Comparison of ENCODE assay signal across 8 cellular contexts in genomic region chr12:54935235-54935951, GRCh38. TPM values are rescaled to one million over a fixed set of nuclear protein-coding genes. Genes with fewer than 3 reads are reported as not detected.
DNase-seq lines count a peak whose midpoint lies in the region; ATAC-seq and TF ChIP-seq lines count a peak whose summit lies in the region.

No MANE protein-coding gene starts in this region.

- H3K9me3 ChIP-seq in MM.1S (replicated peaks; ENCODE audit: insufficient read depth, low read length) (no peaks in the 10 kb centered on the region), hepatocyte (ENCODE audit: low read depth) (no peaks in the 10 kb centered on the region), thyroid gland (no peaks in the 10 kb centered on the region)

- peak overlapping the region; percentile 62 for H3K4me3 Mint-ChIP-seq in activated T-helper 1 cell treated with anti-CD3 and anti-CD28 coated beads, Interleukin-12 subunit alpha, Interleukin-12 subunit beta, Interleukin-2, Interleukin-4 antibody, amounts not matched to agents 30 ng/mL and 10 ng/mL and 1 ng/mL, durations not matched to agents 14 hours and 24 hours and 36 hours
- no peak overlapping the region for H3K4me3 Mint-ChIP-seq in stimulated activated memory B cell treated with anti-CD40 and anti-IgM and Interleukin-4, amounts not matched to agents 10 μg/mL and 1 μg/mL and 100 μg/mL, for 72 hours

- H3K9me3 Mint-ChIP-seq in activated T-helper 1 cell treated with anti-CD3 and anti-CD28 coated beads, Interleukin-12 subunit alpha, Interleukin-12 subunit beta, Interleukin-2, Interleukin-4 antibody, amounts not matched to agents 30 ng/mL and 10 ng/mL and 1 ng/mL, durations not matched to agents 14 hours and 24 hours and 36 hours: peaks cover 49% of the 10 kb centered on the region
- H3K9me3 Mint-ChIP-seq in stimulated activated memory B cell treated with anti-CD40 and anti-IgM and Interleukin-4, amounts not matched to agents 10 μg/mL and 1 μg/mL and 100 μg/mL, for 72 hours: peaks cover 16% of the 10 kb centered on the region

- DNase-seq in GM13977 (ENCODE audit: low spot score) (peak; percentile 76), MM.1S (no peak), hepatocyte (ENCODE audit: low spot score) (peak; percentile 49), thyroid gland (no peak), NCI-H2196 treated with DMSO at 0.1 percent for 48 hours (lab: John Stamatoyannopoulos, UW; ENCODE audit: unreplicated experiment) (no peak)
- DNase-seq in activated T-helper 1 cell treated with anti-CD3 and anti-CD28 coated beads, Interleukin-12 subunit alpha, Interleukin-12 subunit beta, Interleukin-2, Interleukin-4 antibody, amounts not matched to agents 30 ng/mL and 10 ng/mL and 1 ng/mL, durations not matched to agents 14 hours and 24 hours and 36 hours (ENCODE audit: low spot score): peak; percentile 41

- no peaks in the 10 kb centered on the region for H3K36me3 ChIP-seq in MM.1S (replicated peaks; ENCODE audit: insufficient read depth, low read length)
- no peaks in the 10 kb centered on the region for H3K36me3 ChIP-seq in hepatocyte (replicated peaks; ENCODE audit: insufficient read depth, low read depth)
- no peaks in the 10 kb centered on the region for H3K36me3 ChIP-seq in thyroid gland

- H3K9ac ChIP-seq in MM.1S (ENCODE audit: low read length): no peak overlapping the region

- WGBS in hepatocyte (ENCODE audit: low lambda C conversion rate, missing lambda C conversion rate): 58% methylated on average over 5 of the region's 5 CpGs
- WGBS in thyroid gland, 2 donors: 58 to 63% methylated on average over 5 of the region's 5 CpGs

- H3K79me2 ChIP-seq in MM.1S (ENCODE audit: low read length): no peaks in the 10 kb centered on the region
- no peaks in the 10 kb centered on the region for H3K79me2 ChIP-seq in hepatocyte

- H3K27me3 ChIP-seq in MM.1S (replicated peaks; ENCODE audit: insufficient read depth, low read length): no peaks in the 10 kb centered on the region
- no peaks in the 10 kb centered on the region for H3K27me3 ChIP-seq in hepatocyte
- no peaks in the 10 kb centered on the region for H3K27me3 ChIP-seq in thyroid gland

- intact Hi-C loops in activated T-helper 1 cell treated with anti-CD3 and anti-CD28 coated beads, Interleukin-12 subunit alpha, Interleukin-12 subunit beta, Interleukin-2, Interleukin-4 antibody, amounts not matched to agents 30 ng/mL and 10 ng/mL and 1 ng/mL, durations not matched to agents 14 hours and 24 hours and 36 hours (cut with micrococcal nuclease): loop anchor here (1.0 kb wide), 7 partner anchors 11 to 413 kb away; partner anchors contain the start of genes MUCL1 and TESPA1
- intact Hi-C loops in thyroid gland (cut with DNase I): no loop called here

- in situ Hi-C loops in GM13977 (cut with MboI; ENCODE audit: low pct_unique_long_range_greater_than_20kb, low sequenced_read_pairs, unreplicated experiment): loop anchor here (10.0 kb wide), 1 partner anchor 81 kb away; the partner anchor contains the start of gene MUCL1

- ATAC-seq in HG02571 (IDR thresholded peaks at IDR 0.05; ENCODE audit: unreplicated experiment): peak; percentile 95
- ATAC-seq in stimulated activated memory B cell treated with anti-CD40 and anti-IgM and Interleukin-4, amounts not matched to agents 10 μg/mL and 1 μg/mL and 100 μg/mL, for 72 hours: peak; percentile 85

- no peak for TF ChIP-seq POLR2A in thyroid gland (IDR thresholded peaks at IDR 0.05)

- H3F3A ChIP-seq in MM.1S (ENCODE audit: insufficient read depth, low read length): no peaks in the 10 kb centered on the region

- H3K4me1 ChIP-seq in MM.1S (ENCODE audit: low read length) (peaks cover 26% of the 10 kb centered on the region), hepatocyte (ENCODE audit: insufficient read depth) (no peaks in the 10 kb centered on the region), thyroid gland (no peaks in the 10 kb centered on the region)

- H3K27me3 Mint-ChIP-seq in activated T-helper 1 cell treated with anti-CD3 and anti-CD28 coated beads, Interleukin-12 subunit alpha, Interleukin-12 subunit beta, Interleukin-2, Interleukin-4 antibody, amounts not matched to agents 30 ng/mL and 10 ng/mL and 1 ng/mL, durations not matched to agents 14 hours and 24 hours and 36 hours (ENCODE audit: insufficient read depth): no peaks in the 10 kb centered on the region
- no peaks in the 10 kb centered on the region for H3K27me3 Mint-ChIP-seq in stimulated activated memory B cell treated with anti-CD40 and anti-IgM and Interleukin-4, amounts not matched to agents 10 μg/mL and 1 μg/mL and 100 μg/mL, for 72 hours

- H3K4me3 ChIP-seq in MM.1S (ENCODE audit: low read length) (no peak overlapping the region), hepatocyte (no peak overlapping the region), thyroid gland (replicated peaks in 1 of 3) (no peak overlapping the region)

- H3K9me2 ChIP-seq in MM.1S (replicated peaks; ENCODE audit: insufficient read depth, low read length): no peaks in the 10 kb centered on the region
- no peaks in the 10 kb centered on the region for H3K9me2 ChIP-seq in hepatocyte (replicated peaks; ENCODE audit: insufficient read depth)

- H4K20me1 ChIP-seq in MM.1S (ENCODE audit: insufficient read depth, low read length): no peaks in the 10 kb centered on the region
- H4K20me1 ChIP-seq in hepatocyte (ENCODE audit: insufficient read depth, poor library complexity, severe bottlenecking): no peaks in the 10 kb centered on the region

- H3K4me1 Mint-ChIP-seq in activated T-helper 1 cell treated with anti-CD3 and anti-CD28 coated beads, Interleukin-12 subunit alpha, Interleukin-12 subunit beta, Interleukin-2, Interleukin-4 antibody, amounts not matched to agents 30 ng/mL and 10 ng/mL and 1 ng/mL, durations not matched to agents 14 hours and 24 hours and 36 hours (ENCODE audit: low read depth): peaks cover 42% of the 10 kb centered on the region
- peaks cover 29% of the 10 kb centered on the region for H3K4me1 Mint-ChIP-seq in stimulated activated memory B cell treated with anti-CD40 and anti-IgM and Interleukin-4, amounts not matched to agents 10 μg/mL and 1 μg/mL and 100 μg/mL, for 72 hours

- peak overlapping the region; percentile 63; the same call in 1 of the 2 replicates for H2AFZ ChIP-seq in MM.1S (ENCODE audit: low read length)
- H2AFZ ChIP-seq in hepatocyte: no peak overlapping the region

- H3K27ac ChIP-seq in MM.1S (ENCODE audit: low read length) (no peak overlapping the region), hepatocyte (no peak overlapping the region), thyroid gland (no peak overlapping the region)

- H3K27ac Mint-ChIP-seq in activated T-helper 1 cell treated with anti-CD3 and anti-CD28 coated beads, Interleukin-12 subunit alpha, Interleukin-12 subunit beta, Interleukin-2, Interleukin-4 antibody, amounts not matched to agents 30 ng/mL and 10 ng/mL and 1 ng/mL, durations not matched to agents 14 hours and 24 hours and 36 hours: peak overlapping the region; percentile 99
- peak overlapping the region; percentile 85 for H3K27ac Mint-ChIP-seq in stimulated activated memory B cell treated with anti-CD40 and anti-IgM and Interleukin-4, amounts not matched to agents 10 μg/mL and 1 μg/mL and 100 μg/mL, for 72 hours

- no peak overlapping the region for H3K4me2 ChIP-seq in MM.1S (ENCODE audit: low read depth, low read length)
- H3K4me2 ChIP-seq in hepatocyte: no peak overlapping the region

- H3K36me3 Mint-ChIP-seq in activated T-helper 1 cell treated with anti-CD3 and anti-CD28 coated beads, Interleukin-12 subunit alpha, Interleukin-12 subunit beta, Interleukin-2, Interleukin-4 antibody, amounts not matched to agents 30 ng/mL and 10 ng/mL and 1 ng/mL, durations not matched to agents 14 hours and 24 hours and 36 hours (ENCODE audit: low read depth): peaks cover 58% of the 10 kb centered on the region
- H3K36me3 Mint-ChIP-seq in stimulated activated memory B cell treated with anti-CD40 and anti-IgM and Interleukin-4, amounts not matched to agents 10 μg/mL and 1 μg/mL and 100 μg/mL, for 72 hours: peaks cover 25% of the 10 kb centered on the region

- TF ChIP-seq CTCF in GM13977 (IDR thresholded peaks at IDR 0.05; ENCODE audit: extremely low read depth, insufficient read depth, missing control alignments) (peak; percentile 33), MM.1S (IDR thresholded peaks at IDR 0.05; ENCODE audit: low read length) (no peak), hepatocyte (IDR thresholded peaks at IDR 0.05; ENCODE audit: poor library complexity) (no peak), thyroid gland (IDR thresholded peaks at IDR 0.05) (no peak)

RNA-seq across cellular contexts. Expression of gene TESPA1, which starts 49.2 kb away (rescaled TPM):
- total RNA-seq in activated T-helper 1 cell treated with anti-CD3 and anti-CD28 coated beads, Interleukin-12 subunit alpha, Interleukin-12 subunit beta, Interleukin-2, Interleukin-4 antibody, amounts not matched to agents 30 ng/mL and 10 ng/mL and 1 ng/mL, durations not matched to agents 14 hours and 24 hours and 36 hours: 179 and 181 TPM in 2 replicates
- not detected in 2 replicates for total RNA-seq in hepatocyte
- not detected in 2 replicates for polyA plus RNA-seq in hepatocyte
- total RNA-seq in thyroid gland: 1 to 10 TPM in 2 of 4 donors, under 1 TPM in 1, not detected in 1; 0.83 to 2.5 (median 2.0) TPM

Comparison
In these comparisons a context has a peak if more than half of its experiments do, and no peak if none do; other contexts are left out.
1. DNase-seq: peak in GM13977 (single experiment), activated T-helper 1 cell treated with anti-CD3 and anti-CD28 coated beads, Interleukin-12 subunit alpha, Interleukin-12 subunit beta, Interleukin-2, Interleukin-4 antibody, amounts not matched to agents 30 ng/mL and 10 ng/mL and 1 ng/mL, durations not matched to agents 14 hours and 24 hours and 36 hours (single experiment) and hepatocyte (single experiment); none in MM.1S (single experiment), thyroid gland (0 of 2) and NCI-H2196 treated with DMSO at 0.1 percent for 48 hours (single experiment).
2. RNA of gene TESPA1, which starts 49.2 kb away (total RNA-seq): 179 to 181 TPM in activated T-helper 1 cell treated with anti-CD3 and anti-CD28 coated beads, Interleukin-12 subunit alpha, Interleukin-12 subunit beta, Interleukin-2, Interleukin-4 antibody, amounts not matched to agents 30 ng/mL and 10 ng/mL and 1 ng/mL, durations not matched to agents 14 hours and 24 hours and 36 hours; 0.83 to 2.5 TPM in thyroid gland and not detected in hepatocyte; every median in the first group is over 10 times any median in the second.